27 cellular contexts compared by ENCODE assay signal in genomic region chr13:81393110-81393509, GRCh38.
"Had no signal": no experiment of that assay in that cellular context is flagged by ENCODE, and none has a peak within 500 bp of the region (broad histone marks: within the 10 kb centered on the region; RNA-seq: fewer than 3 reads in every experiment).

No MANE protein-coding gene starts in this region.

- H3K27ac ChIP-seq: ascending aorta, body of pancreas, SJSA1 had no signal

- H3K27me3 Mint-ChIP-seq: activated CD4-positive, alpha-beta memory T cell treated with anti-CD3 and anti-CD28 coated beads for 36 hours; activated CD4-positive, alpha-beta T cell treated with anti-CD3 and anti-CD28 coated beads, Interleukin-2, amount 10 ng/mL, durations not matched to agents 7 days and 5 days; activated naive CD8-positive, alpha-beta T cell treated with anti-CD3 and anti-CD28 coated beads, Interleukin-2, amount 50 U/mL, for 24 hours had no signal

- H3K36me3 Mint-ChIP-seq: activated CD4-positive, alpha-beta memory T cell treated with anti-CD3 and anti-CD28 coated beads for 36 hours had no signal

- H3K4me1 Mint-ChIP-seq: activated CD4-positive, alpha-beta T cell treated with anti-CD3 and anti-CD28 coated beads, Interleukin-2, amount 10 ng/mL, durations not matched to agents 7 days and 5 days; activated naive CD8-positive, alpha-beta T cell treated with anti-CD3 and anti-CD28 coated beads, Interleukin-2, amount 50 U/mL, for 24 hours had no signal

- H3K27ac Mint-ChIP-seq: activated CD4-positive, alpha-beta memory T cell treated with anti-CD3 and anti-CD28 coated beads for 36 hours; activated CD4-positive, alpha-beta T cell treated with anti-CD3 and anti-CD28 coated beads, Interleukin-2, amount 10 ng/mL, durations not matched to agents 7 days and 5 days; activated naive CD4-positive, alpha-beta T cell treated with anti-CD3 and anti-CD28 coated beads, Interleukin-2, amount 50 U/mL, for 72 hours; activated naive CD8-positive, alpha-beta T cell treated with anti-CD3 and anti-CD28 coated beads, Interleukin-2, amount 50 U/mL, for 24 hours had no signal

- H3K4me3 Mint-ChIP-seq: activated CD4-positive, alpha-beta memory T cell treated with anti-CD3 and anti-CD28 coated beads for 36 hours; activated CD4-positive, alpha-beta T cell treated with anti-CD3 and anti-CD28 coated beads, Interleukin-2, amount 10 ng/mL, durations not matched to agents 7 days and 5 days; activated naive CD8-positive, alpha-beta T cell treated with anti-CD3 and anti-CD28 coated beads, Interleukin-2, amount 50 U/mL, for 24 hours; activated T-cell treated with anti-CD3 and anti-CD28 coated beads, Interleukin-2, amount 50 U/mL, for 4 hours had no signal

- H3K4me3 ChIP-seq: ascending aorta, body of pancreas, SJSA1 had no signal

- DNase-seq: activated CD4-positive, alpha-beta memory T cell treated with anti-CD3 and anti-CD28 coated beads for 36 hours; activated CD4-positive, alpha-beta T cell treated with anti-CD3 and anti-CD28 coated beads, Interleukin-2, amount 10 ng/mL, durations not matched to agents 7 days and 5 days; activated CD4-positive, CD25-positive, alpha-beta regulatory T cell; activated CD8-positive, alpha-beta memory T cell treated with anti-CD3 and anti-CD28 coated beads for 24 hours; activated effector memory CD4-positive, alpha-beta T cell treated with anti-CD3 and anti-CD28 coated beads, Interleukin-2, amount 50 U/mL, for 16 hours; activated naive CD4-positive, alpha-beta T cell treated with Interleukin-2 at 50 U/mL for 16 hours; activated naive CD8-positive, alpha-beta T cell treated with anti-CD3 and anti-CD28 coated beads, Interleukin-2, amount 50 U/mL, for 24 hours; activated T-cell treated with anti-CD3 and anti-CD28 coated beads, Interleukin-2, amount 50 U/mL, for 4 hours; amniotic stem cell; body of pancreas; MM.1S; NCI-H1105; NCI-H1436; NCI-H1694 treated with DMSO at 0.1 percent for 48 hours; NCI-H2029 treated with DMSO at 0.1 percent for 48 hours; NCI-H446; NCI-H524; SHP77; SW 1271; T-helper 9 cell had no signal

- H3K4me1 ChIP-seq: ascending aorta, body of pancreas, SJSA1 had no signal

- H3K27me3 ChIP-seq: ascending aorta, body of pancreas, SJSA1 had no signal

- FAIRE-seq: bronchial epithelial cell, RCC 7860, TTC549 had no signal

- ATAC-seq: activated naive CD4-positive, alpha-beta T cell treated with anti-CD3 and anti-CD28 coated beads, Interleukin-2, amount 50 U/mL, for 72 hours; activated naive CD8-positive, alpha-beta T cell treated with anti-CD3 and anti-CD28 coated beads, Interleukin-2, amount 50 U/mL, for 24 hours; activated T-cell treated with anti-CD3 and anti-CD28 coated beads, Interleukin-2, amount 50 U/mL, for 4 hours; body of pancreas; SK-N-SH treated with all-trans-retinoic acid at 6 μM for 48 hours had no signal

- H3K36me3 ChIP-seq: ascending aorta, SJSA1 had no signal

- H3K9me3 ChIP-seq: ascending aorta, body of pancreas had no signal
